ENCODE assay signal across 1 cellular context in genomic region chr15:74855857-74856256, GRCh38.
TF ChIP-seq lines count a peak whose summit lies in the region.

No MANE protein-coding gene starts in this region.

TF ChIP-seq in HepG2, 621 proteins besides CTCF, POLR2A, EP300 and RAD21:
- no peak for TF ChIP-seq ZNF282 (IDR thresholded peaks at IDR 0.05; ENCODE audit: partially characterized antibody)
- TF ChIP-seq SKI (IDR thresholded peaks at IDR 0.05; ENCODE audit: partially characterized antibody), result no peak
- no peak for TF ChIP-seq MED13 (CRISPR knock-in tag; IDR thresholded peaks at IDR 0.05)
- TF ChIP-seq REL (CRISPR knock-in tag; conservative IDR thresholded peaks at IDR 0.05), result no peak
- no peak for TF ChIP-seq RNF219 (CRISPR knock-in tag; IDR thresholded peaks at IDR 0.05)
- TF ChIP-seq KMT2A (CRISPR knock-in tag; IDR thresholded peaks at IDR 0.05), result no peak
- no peak for TF ChIP-seq SMYD3 (CRISPR knock-in tag; IDR thresholded peaks at IDR 0.05)
- no peak for TF ChIP-seq ZNF17 (CRISPR knock-in tag; IDR thresholded peaks at IDR 0.05)
- no peak for TF ChIP-seq MEIS2 (CRISPR knock-in tag; IDR thresholded peaks at IDR 0.05)
- TF ChIP-seq HOXA5 (CRISPR knock-in tag; IDR thresholded peaks at IDR 0.05), result no peak
- no peak for TF ChIP-seq AGO2 (optimal IDR thresholded peaks at IDR 0.05; ENCODE audit: low read depth, low read length)
- TF ChIP-seq ZNF260 (CRISPR knock-in tag; IDR thresholded peaks at IDR 0.05; ENCODE audit: borderline replicate concordance, low read depth), result no peak
